Comparison of ENCODE assay signal across 27 cellular contexts in the genomic region with DNA sequence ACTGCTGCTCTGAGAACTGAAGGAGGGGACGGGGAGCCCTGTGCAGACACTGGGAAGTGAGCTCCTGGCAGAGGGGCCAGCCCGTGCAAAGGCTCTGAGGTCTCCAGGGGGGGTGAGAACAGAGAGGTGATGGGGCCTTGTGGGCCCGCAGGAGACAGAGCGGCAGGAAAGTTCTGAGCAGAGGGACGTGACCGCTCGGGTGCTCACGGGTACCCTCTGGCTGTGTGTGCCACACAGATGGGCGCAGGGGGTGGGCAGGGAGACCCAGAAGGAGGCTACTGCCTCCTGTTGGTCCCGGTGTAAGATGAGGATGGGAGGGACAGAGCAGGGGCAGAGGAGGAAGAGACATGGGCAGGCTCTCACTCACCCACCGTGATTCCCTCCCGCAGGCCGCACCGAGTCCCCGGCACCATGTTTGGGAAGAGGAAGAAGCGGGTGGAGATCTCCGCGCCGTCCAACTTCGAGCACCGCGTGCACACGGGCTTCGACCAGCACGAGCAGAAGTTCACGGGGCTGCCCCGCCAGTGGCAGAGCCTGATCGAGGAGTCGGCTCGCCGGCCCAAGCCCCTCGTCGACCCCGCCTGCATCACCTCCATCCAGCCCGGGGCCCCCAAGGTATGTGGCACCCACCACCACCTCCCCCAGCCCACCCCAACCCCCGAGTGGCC. TPM values are rescaled to one million over a fixed set of nuclear protein-coding genes. Genes with fewer than 3 reads are reported as not detected.
DNase-seq lines count a peak whose midpoint lies in the region; ATAC-seq, FAIRE-seq and TF ChIP-seq lines count a peak whose summit lies in the region.
"Had no signal": no experiment of that assay in that cellular context is flagged by ENCODE, and none has a peak within 500 bp of the region (broad histone marks: within the 10 kb centered on the region; RNA-seq: fewer than 3 reads in every experiment).

No MANE protein-coding gene starts in this region.

- H3K4me3 ChIP-seq in GM23338 (no peak overlapping the region), RWPE2 (ENCODE audit: severe bottlenecking) (no peak overlapping the region), endodermal cell (ENCODE audit: low read length) (no peak overlapping the region), osteoblast (ENCODE audit: insufficient read depth, low read length) (no peak overlapping the region), kidney (ENCODE audit: low read length in 2 of 2) (no peak overlapping the region)
- H3K4me3 ChIP-seq: BLaER1 treated with 17β-estradiol and CSF1 and Interleukin-3, amounts not matched to agents 10 nM and 100 nM had no signal

- H3K27ac ChIP-seq in GM23338 (ENCODE audit: low read depth) (no peak overlapping the region), RWPE2 (ENCODE audit: poor library complexity, severe bottlenecking) (no peak overlapping the region), endodermal cell (ENCODE audit: low read depth, low read length) (no peak overlapping the region), osteoblast (ENCODE audit: low read depth, low read length) (no peak overlapping the region), kidney (ENCODE audit: low read depth in 2 of 2, low read length in 2 of 2) (no peak overlapping the region)
- H3K27ac ChIP-seq: BLaER1 treated with 17β-estradiol and CSF1 and Interleukin-3, amounts not matched to agents 10 nM and 100 nM had no signal

- no peaks in the 10 kb centered on the region for H3K9me3 Mint-ChIP-seq in GM23338
- no peaks in the 10 kb centered on the region for H3K9me3 Mint-ChIP-seq in endodermal cell
- H3K9me3 Mint-ChIP-seq: CD8-positive, alpha-beta T cell; HFFc6 had no signal

- H3K9ac ChIP-seq in endodermal cell (ENCODE audit: extremely low read depth, low read length, poor library complexity, severe bottlenecking) (no peak overlapping the region), kidney (ENCODE audit: low read length in 2 of 2) (no peak overlapping the region)
- H3K9ac ChIP-seq: BLaER1 treated with 17β-estradiol and CSF1 and Interleukin-3, amounts not matched to agents 10 nM and 100 nM had no signal

- H4K20me1 ChIP-seq in GM23338 (replicated peaks; ENCODE audit: insufficient read depth) = peaks cover 7% of the 10 kb centered on the region
- peaks cover 31% of the 10 kb centered on the region for H4K20me1 ChIP-seq in osteoblast (ENCODE audit: insufficient read depth, low read length)

- TF ChIP-seq CTCF in GM23338 (conservative IDR thresholded peaks at IDR 0.05; ENCODE audit: low read depth in 2 of 2) (peak in 1 of 2 experiments; percentile 22; a peak in 2 of 4 replicates), RWPE2 (IDR thresholded peaks at IDR 0.05; ENCODE audit: poor library complexity, severe bottlenecking) (no peak), endodermal cell (conservative IDR thresholded peaks at IDR 0.05) (no peak), osteoblast (IDR thresholded peaks at IDR 0.05; ENCODE audit: extremely low read depth, low read depth, low read length) (no peak), kidney (IDR thresholded peaks at IDR 0.05; ENCODE audit: borderline replicate concordance, extremely low read depth, insufficient read depth) (no peak)

- H3K27me3 Mint-ChIP-seq in GM23338 (ENCODE audit: insufficient read depth, low read depth, poor library complexity) = peaks cover 7% of the 10 kb centered on the region
- no peaks in the 10 kb centered on the region for H3K27me3 Mint-ChIP-seq in endodermal cell (ENCODE audit: insufficient read depth)

- no peak for FAIRE-seq in kidney (lab: Jason Lieb, UNC)
- FAIRE-seq: GM19239, H54 had no signal

- H3K36me3 Mint-ChIP-seq in GM23338 (ENCODE audit: low read depth) (peaks cover 5% of the 10 kb centered on the region; the same call in 1 of the 3 replicates), endodermal cell (ENCODE audit: low read depth) (peaks cover 6% of the 10 kb centered on the region)

- no peaks in the 10 kb centered on the region for H3F3A ChIP-seq in GM23338 (replicated peaks; ENCODE audit: low read depth)

- H3K4me3 Mint-ChIP-seq in GM23338 (no peak overlapping the region), endodermal cell (no peak overlapping the region)
- H3K4me3 Mint-ChIP-seq: CD8-positive, alpha-beta T cell; HFFc6 had no signal

- H3K4me1 Mint-ChIP-seq in GM23338 = peaks cover 21% of the 10 kb centered on the region
- H3K4me1 Mint-ChIP-seq in endodermal cell = no peaks in the 10 kb centered on the region

- DNase-seq in GM23338 (ENCODE audit: low spot score) (no peak), RWPE2 (ENCODE audit: low spot score) (peak; percentile 56), endodermal cell (no peak), osteoblast (ENCODE audit: insufficient read length, low spot score, missing footprints) (peak; percentile 55), kidney (no peak)
- no peak for DNase-seq in activated CD4-positive, CD25-positive, alpha-beta regulatory T cell treated with anti-CD3 and anti-CD28 coated beads, Interleukin-2, amount 50 U/mL, for 72 hours
- DNase-seq: ACHN; Calu3; CD8-positive, alpha-beta T cell; EL; GF-D8; HFFc6; KBM-7; MM.1S; NCI-H1048; NCI-H1417 treated with DMSO at 0.1 percent for 48 hours; NCI-H187; NCI-H446; NCI-H526; OCI-M1; Right ventricle myocardium superior had no signal

- H3K79me2 ChIP-seq in GM23338 (replicated peaks; ENCODE audit: insufficient read depth) (no peaks in the 10 kb centered on the region), osteoblast (ENCODE audit: insufficient read depth, low read length) (peaks cover 36% of the 10 kb centered on the region)

- ATAC-seq in GM23338 (no peak), RWPE2 (ENCODE audit: low read depth) (no peak), HG03039 (IDR thresholded peaks at IDR 0.05; ENCODE audit: unreplicated experiment) (no peak)
- ATAC-seq: CD8-positive, alpha-beta T cell had no signal

- H3K27ac Mint-ChIP-seq in GM23338 (peak overlapping the region; percentile 10; the same call in 1 of the 2 replicates), endodermal cell (peak overlapping the region; percentile 41)
- H3K27ac Mint-ChIP-seq: CD8-positive, alpha-beta T cell; HFFc6 had no signal

- intact Hi-C loops in kidney (cut with DNase I) = no loop called here

- no peaks in the 10 kb centered on the region for H3K9me2 ChIP-seq in GM23338 (ENCODE audit: insufficient read depth)

- no peak overlapping the region for H3K4me2 ChIP-seq in GM23338
- no peak overlapping the region for H3K4me2 ChIP-seq in osteoblast (ENCODE audit: insufficient read depth, low read length)
- H3K4me2 ChIP-seq: BLaER1 treated with 17β-estradiol and CSF1 and Interleukin-3, amounts not matched to agents 10 nM and 100 nM had no signal

- no peaks in the 10 kb centered on the region for H3K27me3 ChIP-seq in GM23338 (ENCODE audit: insufficient read depth)
- no peaks in the 10 kb centered on the region for H3K27me3 ChIP-seq in RWPE2 (ENCODE audit: insufficient read depth, poor library complexity, severe bottlenecking)
- no peaks in the 10 kb centered on the region for H3K27me3 ChIP-seq in endodermal cell (ENCODE audit: control insufficient read depth, insufficient read depth, low read length, poor library complexity, severe bottlenecking)
- no peaks in the 10 kb centered on the region for H3K27me3 ChIP-seq in osteoblast (ENCODE audit: insufficient read depth, low read length)
- H3K27me3 ChIP-seq: BLaER1 treated with 17β-estradiol and CSF1 and Interleukin-3, amounts not matched to agents 10 nM and 100 nM had no signal

- H3K36me3 ChIP-seq in GM23338 (ENCODE audit: insufficient read depth) = no peaks in the 10 kb centered on the region
- no peaks in the 10 kb centered on the region; the same call in 1 of the 2 replicates for H3K36me3 ChIP-seq in RWPE2 (ENCODE audit: low read depth)
- H3K36me3 ChIP-seq in endodermal cell (ENCODE audit: control insufficient read depth, insufficient read depth, low read length) = no peaks in the 10 kb centered on the region
- H3K36me3 ChIP-seq in osteoblast (ENCODE audit: insufficient read depth, low read length) = peaks cover 10% of the 10 kb centered on the region
- H3K36me3 ChIP-seq in kidney (ENCODE audit: control insufficient read depth in 1 of 2, insufficient read depth in 2 of 2, low read length in 2 of 2) = peaks cover 5 to 6% of the 10 kb centered on the region in 2 donors

- H3K9me3 ChIP-seq in RWPE2 (ENCODE audit: severe bottlenecking) (no peaks in the 10 kb centered on the region), endodermal cell (ENCODE audit: control insufficient read depth, low read length) (no peaks in the 10 kb centered on the region), osteoblast (ENCODE audit: low read depth, low read length) (no peaks in the 10 kb centered on the region), kidney (ENCODE audit: control insufficient read depth in 1 of 2, low read length in 2 of 2) (no peaks in the 10 kb centered on the region)
- H3K9me3 ChIP-seq: BLaER1 treated with 17β-estradiol and CSF1 and Interleukin-3, amounts not matched to agents 10 nM and 100 nM had no signal

- WGBS in endodermal cell (ENCODE audit: insufficient coverage in 1 of 2, insufficient read length in 1 of 2), 2 experiments = 92 to 96% methylated on average over 26 to 36 of the region's 36 CpGs

- H3K4me1 ChIP-seq in GM23338 (ENCODE audit: insufficient read depth) (peaks cover 12% of the 10 kb centered on the region; the same call in 1 of the 2 replicates), RWPE2 (ENCODE audit: insufficient read depth, poor library complexity, severe bottlenecking) (peaks cover 17% of the 10 kb centered on the region), endodermal cell (ENCODE audit: control insufficient read depth, insufficient read depth, low read length) (no peaks in the 10 kb centered on the region), osteoblast (ENCODE audit: insufficient read depth, low read length) (no peaks in the 10 kb centered on the region), kidney (ENCODE audit: control insufficient read depth in 1 of 2, insufficient read depth in 1 of 2, low read depth in 1 of 2, low read length in 2 of 2) (peaks cover 10 to 22% of the 10 kb centered on the region in 2 donors)

- H2AFZ ChIP-seq in GM23338 (no peak overlapping the region), osteoblast (ENCODE audit: low read length) (no peak overlapping the region)

RNA-seq across cellular contexts. Expression of a gene that starts 27.5 kb away (rescaled TPM):
- total RNA-seq in GM23338 (2014; rRNA removed; shearing (Covaris generic)) = 3.8 and 6.2 TPM in 2 replicates
- polyA plus RNA-seq in GM23338 (2016; fragmentation: Nextera tagmentation; extraction: Ambion mirVana) (2.8 and 3.6 TPM in 2 replicates), kidney (ENCODE audit: insufficient read depth, low read depth, low replicate concordance) (5.5 TPM)
- total RNA-seq in endodermal cell (under 1 TPM; 0.40 to 0.53 TPM), osteoblast (not detected in 2 replicates), kidney (0.60 TPM)
- 0.71 TPM for polyA plus RNA-seq in endodermal cell (2013, experiment 1 of 2)
- 1.2 TPM for polyA plus RNA-seq in endodermal cell (2013, experiment 2 of 2)
- total RNA-seq: CD8-positive, alpha-beta T cell; HFFc6; HT1080; Right ventricle myocardium superior had no signal

RNA-seq across cellular contexts. Expression of a gene that starts 34.8 kb away (rescaled TPM):
- not detected in 2 replicates for total RNA-seq in GM23338 (2014; rRNA removed; shearing (Covaris generic))
- polyA plus RNA-seq in GM23338 (2016; fragmentation: Nextera tagmentation; extraction: Ambion mirVana) (not detected in 2 replicates), kidney (ENCODE audit: insufficient read depth, low read depth, low replicate concordance) (not detected)
- total RNA-seq in endodermal cell (not detected), osteoblast (not detected in 2 replicates), kidney (not detected)
- not detected for polyA plus RNA-seq in endodermal cell (2013, experiment 1 of 2)
- polyA plus RNA-seq in endodermal cell (2013, experiment 2 of 2) = not detected
- total RNA-seq: Calu3; CD8-positive, alpha-beta T cell; HFFc6; HT1080; Right ventricle myocardium superior; SK-MEL-5 had no signal

RNA-seq across cellular contexts. Expression of a gene that starts 43.7 kb away (rescaled TPM):
- 31.7 and 35.4 TPM in 2 replicates for total RNA-seq in GM23338 (2014; rRNA removed; shearing (Covaris generic))
- polyA plus RNA-seq in GM23338 (2016; fragmentation: Nextera tagmentation; extraction: Ambion mirVana) (28.3 and 28.7 TPM in 2 replicates), kidney (ENCODE audit: insufficient read depth, low read depth, low replicate concordance) (52.5 TPM)
- total RNA-seq in endodermal cell (10 to 100 TPM; 63.9 to 68.1 TPM), osteoblast (6.8 and 9.4 TPM in 2 replicates), kidney (55.6 TPM)
- polyA plus RNA-seq in endodermal cell (2013, experiment 1 of 2) = 59.4 TPM
- 56.1 TPM for polyA plus RNA-seq in endodermal cell (2013, experiment 2 of 2)

Comparison
In these comparisons a context has a peak if more than half of its experiments do, and no peak if none do; other contexts are left out.
1. DNase-seq: peak in RWPE2 (single experiment) and osteoblast (single experiment); none in GM23338 (single experiment), endodermal cell (single experiment), kidney (single experiment) and activated CD4-positive, CD25-positive, alpha-beta regulatory T cell treated with anti-CD3 and anti-CD28 coated beads, Interleukin-2, amount 50 U/mL, for 72 hours (single experiment).